In the genomic region with DNA sequence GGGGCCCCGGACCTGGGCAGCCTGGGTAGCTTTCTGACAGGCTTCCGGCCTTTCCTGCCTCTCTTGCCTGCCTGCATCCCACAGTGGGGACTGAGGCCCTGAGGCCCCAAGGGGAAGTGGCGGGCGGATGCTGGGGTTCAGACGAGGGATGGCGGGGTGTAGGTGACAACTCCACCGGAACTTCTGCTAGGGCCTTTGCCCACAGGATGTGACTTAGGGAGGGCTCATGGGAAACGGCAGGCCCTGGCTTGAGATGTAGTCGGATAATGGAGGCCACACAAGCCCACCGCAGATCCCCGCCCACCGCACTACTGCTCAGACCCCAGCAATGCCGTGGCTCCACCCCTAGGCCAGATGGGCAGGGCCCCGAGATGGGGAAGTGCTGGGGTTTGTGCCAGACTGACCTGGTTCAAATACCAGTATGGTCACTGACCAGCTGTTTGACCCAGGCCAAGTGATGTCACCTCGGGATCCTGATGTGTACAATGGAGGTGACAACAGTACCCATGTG, we compare ENCODE assay signal across 8 cellular contexts. TPM values are rescaled to one million over a fixed set of nuclear protein-coding genes. Genes with fewer than 3 reads are reported as not detected.
DNase-seq lines count a peak whose midpoint lies in the region; ATAC-seq and TF ChIP-seq lines count a peak whose summit lies in the region.

No MANE protein-coding gene starts in this region.

- H3K27ac ChIP-seq in esophagus (ENCODE audit: low read depth in 2 of 2, low read length in 1 of 2) = peak overlapping the region; percentile 70

- TF ChIP-seq CTCF in GM20000 (IDR thresholded peaks at IDR 0.05; ENCODE audit: extremely low read depth, missing control alignments) = no peak

- no peaks in the 10 kb centered on the region for H3K27me3 ChIP-seq in esophagus (ENCODE audit: control insufficient read depth in 1 of 2, insufficient read depth in 2 of 2, low read length in 2 of 2)

- H3K4me1 ChIP-seq in esophagus (ENCODE audit: control insufficient read depth in 2 of 2, insufficient read depth in 2 of 2, low read length in 1 of 2) = peaks cover 0 to 4% of the 10 kb centered on the region in 2 donors

- no peaks in the 10 kb centered on the region for H3K9me3 ChIP-seq in esophagus (ENCODE audit: control insufficient read depth in 2 of 2, insufficient read depth in 1 of 2, low read depth in 1 of 2, low read length in 1 of 2)

- 57 to 63% methylated on average over 15 of the region's 15 CpGs for WGBS in esophagus, 2 donors

- ATAC-seq in HG03139 (IDR thresholded peaks at IDR 0.05; ENCODE audit: unreplicated experiment) (no peak), HG02884 (IDR thresholded peaks at IDR 0.05; ENCODE audit: unreplicated experiment) (no peak)

- H3K36me3 ChIP-seq in esophagus (ENCODE audit: control insufficient read depth in 2 of 2, insufficient read depth in 2 of 2, low read length in 1 of 2) = peaks cover 2 to 6% of the 10 kb centered on the region in 2 donors

- DNase-seq in GM20000 (ENCODE audit: low spot score) (peak; percentile 68), NCI-H128 (lab: John Stamatoyannopoulos, UW; ENCODE audit: unreplicated experiment) (no peak), epidermal melanocyte (ENCODE audit: insufficient read length, low spot score) (no peak)
- peak; percentile 36 to 47 for DNase-seq in activated CD4-positive, alpha-beta T cell treated with anti-CD3 and anti-CD28 coated beads, Interleukin-2, amount 50 U/mL, for 4 hours
- DNase-seq in stimulated activated CD4-positive, alpha-beta T cell treated with anti-CD3 and anti-CD28 coated beads, Interleukin-4, amount 100 ng/mL, for 4 hours = peak; percentile 43 to 56

- no peak overlapping the region for H3K4me3 ChIP-seq in esophagus (ENCODE audit: low read depth in 1 of 2, low read length in 2 of 2)

RNA-seq across cellular contexts. Expression of a gene that starts 2.7 kb away (rescaled TPM):
- 10 to 100 TPM; 34.2 to 44.2 TPM for polyA plus RNA-seq in esophagus

RNA-seq across cellular contexts. Expression of a gene that starts 4.7 kb away (rescaled TPM):
- 1 to 10 TPM; 2.8 to 3.2 TPM for polyA plus RNA-seq in esophagus

RNA-seq across cellular contexts. Expression of a gene that starts 19.5 kb away (rescaled TPM):
- polyA plus RNA-seq in esophagus = 10 to 100 TPM; 28.7 to 31.5 TPM

RNA-seq across cellular contexts. Expression of a gene that starts 48.1 kb away (rescaled TPM):
- 10 to 100 TPM; 10.0 to 13.2 TPM for polyA plus RNA-seq in esophagus

Comparison
In these comparisons a context has a peak if more than half of its experiments do, and no peak if none do; other contexts are left out.
1. DNase-seq: peak in GM20000 (single experiment), activated CD4-positive, alpha-beta T cell treated with anti-CD3 and anti-CD28 coated beads, Interleukin-2, amount 50 U/mL, for 4 hours (2 of 2) and stimulated activated CD4-positive, alpha-beta T cell treated with anti-CD3 and anti-CD28 coated beads, Interleukin-4, amount 100 ng/mL, for 4 hours (2 of 2); none in NCI-H128 (single experiment) and epidermal melanocyte (single experiment).